ENCODE assay signal across 1 cellular context in genomic region chr4:16218950-16219349, GRCh38.
TF ChIP-seq lines count a peak whose summit lies in the region.

No MANE protein-coding gene starts in this region.

TF ChIP-seq in HepG2, 621 proteins besides CTCF, POLR2A, EP300 and RAD21 (continued from another document):
- TF ChIP-seq ZNF768 (CRISPR knock-in tag; IDR thresholded peaks at IDR 0.05) (peak; percentile 29; the same call in 1 of the 2 replicates), AKAP8 (CRISPR knock-in tag; IDR thresholded peaks at IDR 0.05) (no peak)
